14 cellular contexts compared by ENCODE assay signal in the genomic region with DNA sequence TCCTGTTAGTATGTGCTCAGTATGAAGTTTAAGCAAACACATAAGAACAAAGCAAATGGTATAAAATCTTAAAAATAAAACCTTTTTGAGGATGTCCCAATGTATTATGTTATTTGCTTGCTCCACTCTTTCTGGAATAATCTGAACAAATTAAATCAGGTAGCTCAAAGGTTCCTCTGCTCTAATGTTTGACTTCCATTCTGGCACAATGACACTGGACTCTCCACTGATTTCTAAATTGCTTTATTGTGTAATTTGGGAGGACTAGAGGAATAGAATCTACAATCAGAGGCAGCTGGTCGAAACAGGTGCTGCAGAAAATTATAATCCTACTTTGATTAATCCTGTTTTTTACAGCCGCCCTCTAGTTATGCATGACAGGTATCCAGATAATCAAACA.
"Had no signal": no experiment of that assay in that cellular context is flagged by ENCODE, and none has a peak within 500 bp of the region (broad histone marks: within the 10 kb centered on the region; RNA-seq: fewer than 3 reads in every experiment).

No MANE protein-coding gene starts in this region.

- H3K9me3 ChIP-seq: esophagus squamous epithelium, prostate gland, tibial artery, vagina had no signal

- H3K27me3 ChIP-seq: esophagus squamous epithelium, spleen, tibial artery, vagina had no signal

- DNase-seq: activated CD4-positive, alpha-beta T cell treated with anti-CD3 and anti-CD28 coated beads for 48 hours; activated naive CD4-positive, alpha-beta T cell treated with anti-CD3 and anti-CD28 coated beads for 36 hours; esophagus squamous epithelium; left colon; natural killer cell; nucleus accumbens; spleen; stimulated activated CD4-positive, alpha-beta T cell treated with anti-CD3 and anti-CD28 coated beads, Interleukin-1b, Interleukin-23, amount 100 ng/mL, for 48 hours; tibial artery had no signal

- H3K36me3 ChIP-seq: esophagus squamous epithelium, prostate gland, spleen, tibial artery, vagina had no signal

- H3K4me1 ChIP-seq: esophagus squamous epithelium, prostate gland, spleen, tibial artery, vagina had no signal

- H3K4me3 ChIP-seq: esophagus squamous epithelium, prostate gland, spleen, tibial artery, vagina had no signal

- ATAC-seq: left colon; natural killer cell; sciatic nerve; stimulated activated memory B cell treated with anti-CD40 and anti-IgM and Interleukin-4, amounts not matched to agents 10 μg/mL and 1 μg/mL and 100 μg/mL, for 72 hours; WTC11 had no signal

- H3K27ac ChIP-seq: esophagus squamous epithelium, prostate gland, spleen, tibial artery, vagina had no signal
